34 cellular contexts compared by ENCODE assay signal in genomic region chr20:45639687-45640086, GRCh38. TPM values are rescaled to one million over a fixed set of nuclear protein-coding genes. Genes with fewer than 3 reads are reported as not detected.
"Had no signal": no experiment of that assay in that cellular context is flagged by ENCODE, and none has a peak within 500 bp of the region (broad histone marks: within the 10 kb centered on the region; RNA-seq: fewer than 3 reads in every experiment).

No MANE protein-coding gene starts in this region.

- H2AFZ ChIP-seq: neural progenitor cell, parathyroid adenoma had no signal

- DNase-seq: natural killer cell; occipital lobe; ovary; posterior cingulate gyrus; psoas muscle; right cardiac atrium; spleen; stimulated activated CD4-positive, alpha-beta T cell treated with anti-CD3 and anti-CD28 coated beads, Interleukin-12 subunit alpha, Interleukin-12 subunit beta, amount 100 ng/mL, for 4 hours; stimulated activated CD4-positive, alpha-beta T cell treated with anti-CD3 and anti-CD28 coated beads, Interleukin-1b, Interleukin-23, amount 100 ng/mL, for 48 hours; stimulated activated CD4-positive, alpha-beta T cell treated with anti-CD3 and anti-CD28 coated beads, Interleukin-4, amount 100 ng/mL, for 1 hour; stimulated activated CD4-positive, alpha-beta T cell treated with anti-CD3 and anti-CD28 coated beads, Interleukin-4, amount 100 ng/mL, for 4 hours; stimulated activated CD8-positive, alpha-beta memory T cell treated with anti-CD3 and anti-CD28 coated beads, Interleukin-4, amount 100 ng/mL, for 48 hours; stimulated activated naive CD4-positive, alpha-beta T cell; stimulated activated naive CD8-positive, alpha-beta T cell treated with anti-CD3 and anti-CD28 coated beads, Interleukin-15, amount 100 ng/mL, for 72 hours; stimulated activated naive CD8-positive, alpha-beta T cell treated with anti-CD3 and anti-CD28 coated beads, Interleukin-15, Interleukin-2, amounts not matched to agents 100 U/mL and 50 U/mL, for 24 hours; substantia nigra; testis; tibial artery; transverse colon; upper lobe of right lung; uterus had no signal

- H3K27me3 ChIP-seq: neural progenitor cell, ovary, testis, tibial artery, transverse colon, upper lobe of right lung, uterus had no signal

- H3K79me2 ChIP-seq: parathyroid adenoma had no signal

- H3K27ac ChIP-seq: neural progenitor cell, ovary, parathyroid adenoma, psoas muscle, skin epidermis, spleen, suprapubic skin, testis, tibial artery, transverse colon, upper lobe of right lung, uterus had no signal

- H3K4me2 ChIP-seq: neural progenitor cell, smooth muscle cell had no signal

- H3K4me1 ChIP-seq: neural progenitor cell, parathyroid adenoma, psoas muscle, spleen, suprapubic skin, testis, tibial artery, transverse colon, upper lobe of right lung, uterus had no signal

- H3K36me3 ChIP-seq: neural progenitor cell, ovary, spleen, suprapubic skin, tibial artery, transverse colon, upper lobe of right lung, uterus had no signal

- H3K4me3 ChIP-seq: neural progenitor cell, ovary, psoas muscle, skin epidermis, smooth muscle cell, spleen, suprapubic skin, testis, tibial artery, transverse colon, upper lobe of right lung, uterus had no signal

- H3K9ac ChIP-seq: neural progenitor cell, parathyroid adenoma had no signal

- ATAC-seq: natural killer cell; psoas muscle; right cardiac atrium; sciatic nerve; stimulated activated memory B cell treated with anti-CD40 and anti-IgM and Interleukin-4, amounts not matched to agents 10 μg/mL and 1 μg/mL and 100 μg/mL, for 72 hours; stimulated activated naive CD8-positive, alpha-beta T cell treated with anti-CD3 and anti-CD28 coated beads, Interleukin-15, amount 100 ng/mL, for 72 hours; stimulated activated naive CD8-positive, alpha-beta T cell treated with anti-CD3 and anti-CD28 coated beads, Interleukin-15, Interleukin-2, amounts not matched to agents 100 U/mL and 50 U/mL, for 24 hours; upper lobe of right lung had no signal

- H3K9me3 ChIP-seq: ovary, psoas muscle, spleen, suprapubic skin, testis, tibial artery, transverse colon, upper lobe of right lung had no signal

RNA-seq across cellular contexts. Expression of gene WFDC9, which starts 8.6 kb away (rescaled TPM):
- total RNA-seq: natural killer cell, occipital lobe, osteoblast, ovary, progenitor cell of endocrine pancreas, psoas muscle, renal cortical epithelial cell, right cardiac atrium, sciatic nerve, smooth muscle cell, spleen, suprapubic skin, testis, transverse colon, upper lobe of right lung, urinary bladder, uterus had no signal
- polyA plus RNA-seq: neural cell, ovary, psoas muscle, right cardiac atrium, smooth muscle cell, spleen, thymus, urinary bladder had no signal

RNA-seq across cellular contexts. Expression of gene WFDC10A, which starts 10.1 kb away (rescaled TPM):
- total RNA-seq: natural killer cell, occipital lobe, osteoblast, ovary, progenitor cell of endocrine pancreas, psoas muscle, renal cortical epithelial cell, right cardiac atrium, sciatic nerve, smooth muscle cell, spleen, suprapubic skin, testis, transverse colon, upper lobe of right lung, urinary bladder, uterus had no signal
- polyA plus RNA-seq: neural cell, ovary, psoas muscle, right cardiac atrium, smooth muscle cell, spleen, urinary bladder had no signal

RNA-seq across cellular contexts. Expression of gene WFDC11, which starts 30.4 kb away (rescaled TPM):
- total RNA-seq: natural killer cell, occipital lobe, osteoblast, ovary, progenitor cell of endocrine pancreas, psoas muscle, renal cortical epithelial cell, right cardiac atrium, sciatic nerve, smooth muscle cell, spleen, suprapubic skin, testis, transverse colon, upper lobe of right lung, urinary bladder, uterus had no signal
- polyA plus RNA-seq: neural cell, ovary, psoas muscle, right cardiac atrium, smooth muscle cell, spleen, urinary bladder had no signal
